In the genomic region with DNA sequence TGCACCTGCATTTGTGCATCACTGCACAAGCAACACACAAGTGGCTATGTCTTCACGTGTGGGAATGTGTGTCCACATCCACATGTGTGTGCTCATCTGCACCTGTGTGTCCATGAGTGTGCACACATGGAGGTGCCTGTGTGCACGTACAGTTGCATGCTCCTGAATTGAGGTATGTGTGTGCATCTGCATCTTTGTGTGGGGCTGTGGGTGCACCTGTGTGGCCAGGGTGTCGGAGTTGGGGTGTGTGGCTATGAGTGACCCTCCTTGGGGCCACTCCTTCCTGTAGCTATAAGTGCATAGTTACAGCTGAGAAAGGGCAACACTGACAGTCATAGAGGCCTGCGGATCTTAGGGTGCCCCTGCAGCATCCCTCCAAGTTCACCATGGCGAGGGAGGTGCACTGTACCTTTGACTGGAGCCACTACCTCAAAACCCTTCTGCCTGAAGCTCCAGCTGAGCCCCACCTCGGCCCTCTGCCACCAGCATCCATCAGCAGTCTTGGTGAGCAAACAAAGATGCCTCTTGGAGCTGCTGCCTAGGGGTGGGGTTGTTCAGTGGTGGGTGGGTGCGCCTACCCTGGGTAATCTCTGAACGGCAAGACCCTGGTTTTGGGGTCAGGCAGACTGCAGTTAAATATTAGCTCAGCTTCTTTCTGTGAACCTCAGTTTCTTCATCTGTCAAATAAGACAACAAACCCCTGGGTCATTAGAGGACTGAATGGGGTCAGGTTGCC, we compare ENCODE assay signal across 20 cellular contexts. TPM values are rescaled to one million over a fixed set of nuclear protein-coding genes. Genes with fewer than 3 reads are reported as not detected.
DNase-seq lines count a peak whose midpoint lies in the region; ATAC-seq, FAIRE-seq and TF ChIP-seq lines count a peak whose summit lies in the region.
"Had no signal": no experiment of that assay in that cellular context is flagged by ENCODE, and none has a peak within 500 bp of the region (broad histone marks: within the 10 kb centered on the region; RNA-seq: fewer than 3 reads in every experiment).

No MANE protein-coding gene starts in this region.

- TF ChIP-seq POLR2A in spleen (IDR thresholded peaks at IDR 0.05), result no peak

- CTCF ChIA-PET in activated B cell treated with CpG ODN at 0.5 μM for 24 hours (lab: Charles Lee), result no interaction called here

- H3K27ac ChIP-seq in lower lobe of right lung (no peak overlapping the region), spleen (no peak overlapping the region)
- H3K27ac ChIP-seq: PC-9 had no signal

- H3K4me3 ChIP-seq in lower lobe of right lung (no peak overlapping the region), spleen (no peak overlapping the region)
- H3K4me3 ChIP-seq: PC-9 had no signal

- POLR2A ChIA-PET in activated B cell treated with CpG ODN at 0.5 μM for 24 hours (lab: Charles Lee), result no interaction called here

- no peaks in the 10 kb centered on the region for H3K4me1 Mint-ChIP-seq in activated B cell treated with CpG ODN at 0.5 μM for 24 hours

- FAIRE-seq in HTR-8/SVneo (lab: Jason Lieb, UNC), result peak; percentile 4

- DNase-seq in HTR-8/SVneo (ENCODE audit: insufficient read length, low spot score) (no peak), activated B cell treated with CpG ODN at 0.5 μM for 24 hours (peak; percentile 11), lower lobe of right lung (peak; percentile 17), spleen (peak; percentile 36), epidermal melanocyte (ENCODE audit: insufficient read length, low spot score) (no peak)
- DNase-seq in activated CD8-positive, alpha-beta memory T cell treated with anti-CD3 and anti-CD28 coated beads for 24 hours, result no peak
- DNase-seq: BE2C; CD8-positive, alpha-beta T cell; GF-D8; HFFc6; MM.1S; NCI-H1105; NCI-H1694 treated with DMSO at 0.1 percent for 48 hours; NCI-H446; NCI-H748 treated with DMSO at 0.1 percent for 48 hours; PC-9 had no signal

- H3K36me3 ChIP-seq in lower lobe of right lung (no peaks in the 10 kb centered on the region), spleen (no peaks in the 10 kb centered on the region)
- H3K36me3 ChIP-seq: BE2C had no signal

- no peaks in the 10 kb centered on the region for H3K4me1 ChIP-seq in lower lobe of right lung
- no peaks in the 10 kb centered on the region for H3K4me1 ChIP-seq in spleen
- H3K4me1 ChIP-seq: BE2C had no signal

- no peak overlapping the region for H3K27ac Mint-ChIP-seq in activated B cell treated with CpG ODN at 0.5 μM for 24 hours
- H3K27ac Mint-ChIP-seq: CD8-positive, alpha-beta T cell; HFFc6 had no signal

- 64 to 81% (median 70%) methylated on average over 6 to 8 of the region's 8 CpGs for WGBS in spleen, 5 donors

- intact Hi-C loops in activated B cell treated with CpG ODN at 0.5 μM for 24 hours (cut with micrococcal nuclease), result no loop called here
- intact Hi-C loops in lower lobe of right lung (cut with DNase I), result no loop called here
- intact Hi-C loops in spleen (cut with DNase I; ENCODE audit: low total_unique reads), result no loop called here

- peaks cover 8% of the 10 kb centered on the region for H3K27me3 Mint-ChIP-seq in activated B cell treated with CpG ODN at 0.5 μM for 24 hours

- H3K27me3 ChIP-seq in lower lobe of right lung (ENCODE audit: low read depth) (no peaks in the 10 kb centered on the region), spleen (replicated peaks in 1 of 7) (peaks cover 0 to 6% (median 0%) of the 10 kb centered on the region in 7 donors)
- H3K27me3 ChIP-seq: BE2C had no signal

- ATAC-seq in activated B cell treated with CpG ODN at 0.5 μM for 24 hours (ENCODE audit: low read depth) (no peak), lower lobe of right lung (no peak), GM18502 (IDR thresholded peaks at IDR 0.05; ENCODE audit: poor library complexity, unreplicated experiment) (no peak)
- ATAC-seq: CD8-positive, alpha-beta T cell; Right ventricle myocardium inferior had no signal

- H3K9me3 ChIP-seq in lower lobe of right lung (no peaks in the 10 kb centered on the region), spleen (no peaks in the 10 kb centered on the region)
- H3K9me3 ChIP-seq: BE2C had no signal

- no peak for TF ChIP-seq CTCF in activated B cell treated with CpG ODN at 0.5 μM for 24 hours (IDR thresholded peaks at IDR 0.05)
- TF ChIP-seq CTCF in lower lobe of right lung (IDR thresholded peaks at IDR 0.05), result no peak
- no peak for TF ChIP-seq CTCF in spleen (IDR thresholded peaks at IDR 0.05 in 8 of 11, conservative IDR thresholded peaks at IDR 0.05 in 3 of 11)

- H3K9me3 Mint-ChIP-seq in activated B cell treated with CpG ODN at 0.5 μM for 24 hours, result no peaks in the 10 kb centered on the region
- H3K9me3 Mint-ChIP-seq: CD8-positive, alpha-beta T cell; HFFc6 had no signal

- H3K36me3 Mint-ChIP-seq in activated B cell treated with CpG ODN at 0.5 μM for 24 hours (ENCODE audit: low read depth), result no peaks in the 10 kb centered on the region
- H3K36me3 Mint-ChIP-seq: CD8-positive, alpha-beta T cell had no signal

- H3K4me3 Mint-ChIP-seq in activated B cell treated with CpG ODN at 0.5 μM for 24 hours, result no peak overlapping the region
- H3K4me3 Mint-ChIP-seq: CD8-positive, alpha-beta T cell; HFFc6 had no signal

RNA-seq across cellular contexts. Expression of a gene that starts 5.2 kb away (rescaled TPM):
- not detected in 2 replicates for total RNA-seq in activated B cell treated with CpG ODN at 0.5 μM for 24 hours
- 1.0 TPM for total RNA-seq in lower lobe of right lung
- total RNA-seq in spleen, result not detected
- under 1 TPM in 2 of 3 donors, not detected in 1; 0.13 to 0.42 TPM for polyA plus RNA-seq in spleen
- total RNA-seq: CD8-positive, alpha-beta T cell; H4; HFFc6; PC-9 had no signal
- polyA plus RNA-seq: AG04450 had no signal

RNA-seq across cellular contexts. Expression of a gene that starts 22.5 kb away (rescaled TPM):
- total RNA-seq in activated B cell treated with CpG ODN at 0.5 μM for 24 hours (not detected in 2 replicates), lower lobe of right lung (not detected), spleen (not detected)
- polyA plus RNA-seq in spleen, result under 1 TPM in 2 of 3 donors, not detected in 1; 0.03 to 0.17 TPM
- total RNA-seq: CD8-positive, alpha-beta T cell; H4; HFFc6; PC-9; Right ventricle myocardium inferior had no signal
- polyA plus RNA-seq: AG04450 had no signal

RNA-seq across cellular contexts. Expression of a gene that starts 54.3 kb away (rescaled TPM):
- total RNA-seq in activated B cell treated with CpG ODN at 0.5 μM for 24 hours (0.88 and 1.1 TPM in 2 replicates), lower lobe of right lung (20.0 TPM), spleen (10 to 100 TPM in 6 of 7 donors, 1 to 10 TPM in 1; 9.9 to 22.2 (median 16.3) TPM)
- 1 to 10 TPM; 2.1 to 5.0 (median 2.5) TPM for polyA plus RNA-seq in spleen

Comparison
In these comparisons a context has a peak if more than half of its experiments do, and no peak if none do; other contexts are left out.
1. DNase-seq: peak in activated B cell treated with CpG ODN at 0.5 μM for 24 hours (single experiment), lower lobe of right lung (single experiment) and spleen (single experiment); none in HTR-8/SVneo (single experiment), activated CD8-positive, alpha-beta memory T cell treated with anti-CD3 and anti-CD28 coated beads for 24 hours (single experiment) and epidermal melanocyte (single experiment).